ENCODE assay signal across 5 cellular contexts in genomic region chrY:3391508-3391907, GRCh38.
DNase-seq lines count a peak whose midpoint lies in the region; ATAC-seq, FAIRE-seq and TF ChIP-seq lines count a peak whose summit lies in the region.
"Not testable (repeated sequence)": the region's sequence is repeated elsewhere in the genome, so short reads cannot be mapped to it uniquely, and the experiment has no call there.

No MANE protein-coding gene starts in this region.

- DNase-seq in GM12891 (ENCODE audit: insufficient read length, low spot score); RWPE2 (ENCODE audit: low spot score); H1 (ENCODE audit: low read depth in 1 of 2, low spot score in 2 of 2): not testable (repeated sequence)
- DNase-seq in H4 (ENCODE audit: low spot score) (peak; percentile 19), HepG2 (ENCODE audit: low spot score) (peak; percentile 2)

- H4K5ac ChIP-seq in H1 (ENCODE audit: insufficient read length, low read depth, low read length) = not testable (repeated sequence)

- H3K4me3 ChIP-seq in RWPE2 (ENCODE audit: severe bottlenecking); H1 (ENCODE audit: extremely low read depth in 1 of 4, insufficient read depth in 2 of 4, low read depth in 3 of 4, low read length in 4 of 4); HepG2 (replicated peaks in 1 of 3; ENCODE audit: insufficient read depth in 1 of 3, low read depth in 2 of 3, low read length in 3 of 3): not testable (repeated sequence)

- TF ChIP-seq RAD21 in H1 (IDR thresholded peaks at IDR 0.05 in 1 of 2, conservative IDR thresholded peaks at IDR 0.05 in 1 of 2; ENCODE audit: low read depth in 2 of 2, low read length in 2 of 2); HepG2 (CRISPR knock-in tag; IDR thresholded peaks at IDR 0.05): not testable (repeated sequence)

- not testable (repeated sequence) for TF ChIP-seq EP300 in H1 (IDR thresholded peaks at IDR 0.05; ENCODE audit: borderline replicate concordance in 1 of 2, low read depth in 2 of 2, low read length in 2 of 2); HepG2 (IDR thresholded peaks at IDR 0.05; ENCODE audit: low read depth in 2 of 2, low read length in 2 of 2); HepG2 (CRISPR knock-in tag; IDR thresholded peaks at IDR 0.05; ENCODE audit: borderline replicate concordance)

- CTCF ChIA-PET in H1 (lab: Charles Lee; ENCODE audit: partially characterized antibody); HepG2 (lab: Yijun Ruan, JAX; ENCODE audit: low intra/inter-chr PET ratio, low total read pairs): not testable (repeated sequence)

- TF ChIP-seq CTCF in RWPE2 (IDR thresholded peaks at IDR 0.05; ENCODE audit: poor library complexity, severe bottlenecking); H1 (IDR thresholded peaks at IDR 0.05; ENCODE audit: control extremely low read depth in 1 of 3, insufficient read depth in 1 of 3, low read depth in 1 of 3, low read length in 3 of 3); HepG2 (CRISPR knock-in tag; IDR thresholded peaks at IDR 0.05): not testable (repeated sequence)

- H3K9ac ChIP-seq in H1 (replicated peaks in 1 of 4; ENCODE audit: extremely low read depth in 1 of 4, low read depth in 3 of 4, low read length in 3 of 4); HepG2 (ENCODE audit: insufficient read depth, low read depth, low read length): not testable (repeated sequence)

- H3K79me2 ChIP-seq in H1 (ENCODE audit: control insufficient read depth in 1 of 2, insufficient read depth in 2 of 2, low read length in 2 of 2); HepG2 (ENCODE audit: insufficient read depth, low read length): not testable (repeated sequence)

- H2BK20ac ChIP-seq in H1 (ENCODE audit: low read length) = not testable (repeated sequence)

- not testable (repeated sequence) for H3K27me3 ChIP-seq in RWPE2 (ENCODE audit: insufficient read depth, poor library complexity, severe bottlenecking); H1 (replicated peaks in 1 of 4; ENCODE audit: control insufficient read depth in 3 of 4, extremely low read depth in 1 of 4, insufficient read depth in 3 of 4, low read length in 3 of 4); HepG2 (ENCODE audit: control insufficient read depth in 1 of 2, insufficient read depth in 2 of 2, low read length in 2 of 2)

- ATAC-seq in RWPE2 (ENCODE audit: low read depth) (0 out of 3 replicates have a peak, but pooled peaks have one; percentile 36), HepG2 (peak; percentile 60; the same call in 1 of the 3 replicates)

- not testable (repeated sequence) for H2BK12ac ChIP-seq in H1 (ENCODE audit: low read depth, low read length)

- H3K27ac ChIP-seq in RWPE2 (ENCODE audit: poor library complexity, severe bottlenecking); H1 (ENCODE audit: low read depth, low read length); HepG2 (ENCODE audit: extremely low read length, insufficient read depth, low read length): not testable (repeated sequence)

- H3K36me3 ChIP-seq in RWPE2 (ENCODE audit: low read depth); H1 (ENCODE audit: control insufficient read depth in 2 of 4, insufficient read depth in 4 of 4, low read length in 3 of 4); HepG2 (replicated peaks in 1 of 2; ENCODE audit: control insufficient read depth in 1 of 2, insufficient read depth in 2 of 2, low read length in 2 of 2): not testable (repeated sequence)

- BruUV-seq in HepG2 (replicated peaks; lab: Mats Ljungman, UMichigan) = not testable (repeated sequence)

- not testable (repeated sequence) for H4K20me1 ChIP-seq in H1 (replicated peaks in 1 of 2; ENCODE audit: control insufficient read depth in 1 of 2, insufficient read depth in 2 of 2, low read length in 2 of 2); HepG2 (ENCODE audit: insufficient read depth, low read length)

- WGBS in H1 (ENCODE audit: extremely low coverage in 1 of 2, insufficient coverage in 1 of 2, insufficient read length in 1 of 2, insufficient replicate concordance in 2 of 2, low coverage in 1 of 2, low lambda C conversion rate in 2 of 2, missing lambda C conversion rate in 1 of 2), 2 experiments = 94% methylated on average over 5 of the region's 5 CpGs; no CpG with 5 or more reads in 1 of the 2 experiments
- WGBS in HepG2 (ENCODE audit: low lambda C conversion rate) = 31% methylated on average over 5 of the region's 5 CpGs

- H2AK5ac ChIP-seq in H1 (ENCODE audit: low read depth, low read length) = not testable (repeated sequence)

- not testable (repeated sequence) for TF ChIP-seq POLR2A in GM12891 (IDR thresholded peaks at IDR 0.05; ENCODE audit: low read depth, low read length); H1 (IDR thresholded peaks at IDR 0.05; ENCODE audit: control extremely low read depth in 1 of 2, low read depth in 2 of 2, low read length in 2 of 2); HepG2 (IDR thresholded peaks at IDR 0.05; ENCODE audit: insufficient read depth in 1 of 2, low read depth in 2 of 2, low read length in 2 of 2)

- not testable (repeated sequence) for H3K23ac ChIP-seq in H1 (ENCODE audit: insufficient read length)

- H4K91ac ChIP-seq in H1 (replicated peaks; ENCODE audit: insufficient read length, low read length) = not testable (repeated sequence)

- H3K56ac ChIP-seq in H1 (replicated peaks; ENCODE audit: insufficient read length, low read depth, low read length) = not testable (repeated sequence)

- not testable (repeated sequence) for H3K4ac ChIP-seq in H1 (replicated peaks; ENCODE audit: insufficient read length, low read depth, low read length)

- intact Hi-C loops in HepG2 (cut with micrococcal nuclease; ENCODE audit: unreplicated experiment) = not testable (repeated sequence)

- FAIRE-seq in GM12891 (lab: Jason Lieb, UNC) (peak; percentile 70), H1 (lab: Jason Lieb, UNC) (peak; percentile 82)
- FAIRE-seq in HepG2 (lab: Jason Lieb, UNC) = not testable (repeated sequence)

- POLR2A ChIA-PET in H1 (lab: Charles Lee; ENCODE audit: partially characterized antibody); HepG2 (lab: Yijun Ruan, JAX): not testable (repeated sequence)

- H3K79me1 ChIP-seq in H1 (ENCODE audit: low read depth, low read length) = not testable (repeated sequence)

- H2BK120ac ChIP-seq in H1 (replicated peaks; ENCODE audit: low read depth, low read length) = not testable (repeated sequence)

- not testable (repeated sequence) for H3K4me2 ChIP-seq in H1 (ENCODE audit: insufficient read depth in 1 of 2, low read depth in 2 of 2, low read length in 2 of 2); HepG2 (ENCODE audit: low read depth, low read length)

- H3K14ac ChIP-seq in H1 (ENCODE audit: insufficient read length) = not testable (repeated sequence)

- not testable (repeated sequence) for H2BK5ac ChIP-seq in H1 (ENCODE audit: low read depth, low read length)

- not testable (repeated sequence) for H2BK15ac ChIP-seq in H1 (ENCODE audit: low read length)

- not testable (repeated sequence) for H3K18ac ChIP-seq in H1 (ENCODE audit: extremely low read depth, low read length)

- H2AFZ ChIP-seq in H1 (ENCODE audit: low read length); HepG2 (ENCODE audit: low read length): not testable (repeated sequence)

- not testable (repeated sequence) for H3K23me2 ChIP-seq in H1 (ENCODE audit: low read depth, low read length)

- H3K9me3 ChIP-seq in RWPE2 (ENCODE audit: severe bottlenecking); H1 (ENCODE audit: insufficient read depth in 2 of 2, low read depth in 1 of 2, low read length in 1 of 2); HepG2 (ENCODE audit: low read length): not testable (repeated sequence)

- not testable (repeated sequence) for H3K4me1 ChIP-seq in RWPE2 (ENCODE audit: insufficient read depth, poor library complexity, severe bottlenecking); H1 (replicated peaks in 1 of 4; ENCODE audit: control insufficient read depth in 3 of 4, insufficient read depth in 4 of 4, low read length in 3 of 4); HepG2 (ENCODE audit: insufficient read depth, low read length)

- not testable (repeated sequence) for H4K8ac ChIP-seq in H1 (ENCODE audit: extremely low read depth, insufficient read depth, low read length)

- in situ Hi-C loops in HepG2 (cut with HindIII; ENCODE audit: extremely low pct_ligation_motif_present, low pct_unique_long_range_greater_than_20kb) = not testable (repeated sequence)

TF ChIP-seq in HepG2, 621 proteins besides CTCF, POLR2A, EP300 and RAD21:
- TF ChIP-seq FOSL2 (CRISPR knock-in tag; IDR thresholded peaks at IDR 0.05) = 0 out of 2 replicates have a peak, but pooled peaks have one; percentile 10
